9 cellular contexts compared by ENCODE assay signal in genomic region chr17:7688808-7689316, GRCh38. TPM values are rescaled to one million over a fixed set of nuclear protein-coding genes. Genes with fewer than 3 reads are reported as not detected.
DNase-seq lines count a peak whose midpoint lies in the region; ATAC-seq and TF ChIP-seq lines count a peak whose summit lies in the region.
"Had no signal": no experiment of that assay in that cellular context is flagged by ENCODE, and none has a peak within 500 bp of the region (broad histone marks: within the 10 kb centered on the region; RNA-seq: fewer than 3 reads in every experiment).

No MANE protein-coding gene starts in this region.

- ATAC-seq in CD8-positive, alpha-beta T cell = no peak
- no peak for ATAC-seq in HG03025 (IDR thresholded peaks at IDR 0.05; ENCODE audit: low FRiP score, unreplicated experiment)

- intact Hi-C loops in CD8-positive, alpha-beta T cell (cut with DNase I, micrococcal nuclease) = loop anchor here (1.0 to 10.0 kb wide), 20 partner anchors 39 to 1198 kb away; partner anchors contain the start of genes FXR2 (in 2 of the 2), KCTD11 (in 2 of the 2), TMEM95 (in 2 of the 2) and ATP1B2 (in 1 of the 2)

- no peak for TF ChIP-seq POLR2A in erythroblast (IDR thresholded peaks at IDR 0.05; ENCODE audit: low read length)

- peaks cover 28% of the 10 kb centered on the region for H3K4me1 ChIP-seq in CD8-positive, alpha-beta T cell (ENCODE audit: insufficient read depth, low read length)

- H3K36me3 ChIP-seq in CD8-positive, alpha-beta T cell (ENCODE audit: insufficient read depth, low read length) = no peaks in the 10 kb centered on the region

- H3K27me3 ChIP-seq in CD8-positive, alpha-beta T cell (ENCODE audit: insufficient read depth, low read length) = no peaks in the 10 kb centered on the region

- no peaks in the 10 kb centered on the region for H3K9me3 ChIP-seq in CD8-positive, alpha-beta T cell (ENCODE audit: low read length)

- H3K4me3 Mint-ChIP-seq in CD8-positive, alpha-beta T cell = peak overlapping the region; percentile 97
- peak overlapping the region; percentile 95 for H3K4me3 Mint-ChIP-seq in osteocyte (ENCODE audit: unreplicated experiment)

- POLR2A ChIA-PET in CD8-positive, alpha-beta T cell (lab: Charles Lee) = interaction anchor here (1.3 to 5.8 kb wide), 8 partner anchors 61 to 447 kb away, joined by 3 to 67 read pairs (median 10); partner anchors contain the start of genes CNTROB, FXR2, GABARAP and KDM6B

- H3K9me3 Mint-ChIP-seq in CD8-positive, alpha-beta T cell = no peaks in the 10 kb centered on the region
- H3K9me3 Mint-ChIP-seq in osteocyte (ENCODE audit: unreplicated experiment) = no peaks in the 10 kb centered on the region

- H3K27ac ChIP-seq in CD8-positive, alpha-beta T cell (ENCODE audit: low read depth, low read length) = peak overlapping the region; percentile 29

- CTCF ChIA-PET in CD8-positive, alpha-beta T cell (lab: Charles Lee) = interaction anchor here (0.8 to 4.3 kb wide), 14 partner anchors 16 to 433 kb away, joined by 3 to 32 read pairs (median 4); partner anchors contain the start of genes SAT2, SENP3 and TMEM102

- peaks cover 43% of the 10 kb centered on the region for H3K36me3 Mint-ChIP-seq in CD8-positive, alpha-beta T cell
- H3K36me3 Mint-ChIP-seq in osteocyte (ENCODE audit: unreplicated experiment) = peaks cover 3% of the 10 kb centered on the region

- no peak for DNase-seq in CD8-positive, alpha-beta T cell
- DNase-seq in OCI-M1 (lab: John Stamatoyannopoulos, UW) = peak; percentile 50
- no peak for DNase-seq in epithelial cell of esophagus (ENCODE audit: low read depth)
- DNase-seq in osteocyte (ENCODE audit: extremely low spot score, unreplicated experiment) = no peak
- no peak for DNase-seq in NOMO-1 treated with dmso at 0.1 percent for 144 hours (lab: John Stamatoyannopoulos, UW; ENCODE audit: unreplicated experiment)
- no peak for DNase-seq in erythroblast (lab: John Stamatoyannopoulos, UW)
- DNase-seq in NAMALWA (ENCODE audit: low spot score) = no peak

- peaks cover 37% of the 10 kb centered on the region for H3K4me1 Mint-ChIP-seq in CD8-positive, alpha-beta T cell (ENCODE audit: low read depth)
- H3K4me1 Mint-ChIP-seq in osteocyte (ENCODE audit: unreplicated experiment) = peaks cover 33% of the 10 kb centered on the region

- no peak for TF ChIP-seq CTCF in CD8-positive, alpha-beta T cell (IDR thresholded peaks at IDR 0.05)
- TF ChIP-seq CTCF in epithelial cell of esophagus (IDR thresholded peaks at IDR 0.05; ENCODE audit: insufficient read depth, low read depth, low read length, missing control alignments) = no peak
- TF ChIP-seq CTCF in osteocyte (IDR thresholded peaks at IDR 0.05) = no peak

- H3K27ac Mint-ChIP-seq in CD8-positive, alpha-beta T cell = peak overlapping the region; percentile 32
- peak overlapping the region; percentile 90 for H3K27ac Mint-ChIP-seq in osteocyte (ENCODE audit: unreplicated experiment)

- H3K27me3 Mint-ChIP-seq in CD8-positive, alpha-beta T cell (ENCODE audit: low read depth) = no peaks in the 10 kb centered on the region
- H3K27me3 Mint-ChIP-seq in osteocyte (ENCODE audit: unreplicated experiment) = no peaks in the 10 kb centered on the region

- peak overlapping the region; percentile 75 for H3K4me3 ChIP-seq in CD8-positive, alpha-beta T cell (ENCODE audit: low read depth, low read length)
- H3K4me3 ChIP-seq in epithelial cell of esophagus (ENCODE audit: low read length) = peak overlapping the region; percentile 96

RNA-seq across cellular contexts. Expression of gene WRAP53, which starts 0.6 kb away (rescaled TPM):
- 1 to 10 TPM; 5.2 to 6.6 TPM for total RNA-seq in CD8-positive, alpha-beta T cell
- 11.8 and 13.4 TPM in 2 replicates for total RNA-seq in osteocyte

RNA-seq across cellular contexts. Expression of gene TP53, which starts 1.6 kb away (rescaled TPM):
- 10 to 100 TPM; 22.3 to 25.3 TPM for total RNA-seq in CD8-positive, alpha-beta T cell
- 98.7 and 99.5 TPM in 2 replicates for total RNA-seq in osteocyte

RNA-seq across cellular contexts. Expression of gene EFNB3, which starts 16.1 kb away (rescaled TPM):
- total RNA-seq in CD8-positive, alpha-beta T cell = not detected
- 12.3 and 12.7 TPM in 2 replicates for total RNA-seq in osteocyte

RNA-seq across cellular contexts. Expression of gene DNAH2, which starts 28.7 kb away (rescaled TPM):
- not detected for total RNA-seq in CD8-positive, alpha-beta T cell
- 0.03 and 0.05 TPM in 2 replicates for total RNA-seq in osteocyte

RNA-seq across cellular contexts. Expression of gene ATP1B2, which starts 38.1 kb away (rescaled TPM):
- under 1 TPM in 1 of 2 experiments, not detected in 1; 0.22 TPM for total RNA-seq in CD8-positive, alpha-beta T cell
- total RNA-seq in osteocyte = 2.4 and 3.0 TPM in 2 replicates
- total RNA-seq: myocyte had no signal

Comparison
In these comparisons a context has a peak if more than half of its experiments do, and no peak if none do; other contexts are left out.
1. RNA of gene EFNB3, which starts 16.1 kb away (total RNA-seq): 12.3 to 12.7 TPM in osteocyte; not detected in CD8-positive, alpha-beta T cell; every median in the first group is over 10 times any median in the second.